8 cellular contexts compared by ENCODE assay signal in genomic region chr19:10432736-10433130, GRCh38. TPM values are rescaled to one million over a fixed set of nuclear protein-coding genes. Genes with fewer than 3 reads are reported as not detected.
DNase-seq lines count a peak whose midpoint lies in the region; ATAC-seq, FAIRE-seq and TF ChIP-seq lines count a peak whose summit lies in the region.

No MANE protein-coding gene starts in this region.

- H3K4me1 Mint-ChIP-seq in T-helper 2 cell treated with Interferon-gamma antibody and Interleukin-4, amounts not matched to agents 5 μg/mL and 100 μg/mL, for 36 hours (ENCODE audit: low read depth) = peaks cover 46% of the 10 kb centered on the region

- no peak for ATAC-seq in HG03432 (IDR thresholded peaks at IDR 0.05; ENCODE audit: unreplicated experiment)

- H3K27ac ChIP-seq in WERI-Rb-1 (peak overlapping the region; percentile 53), small intestine (ENCODE audit: low read depth in 1 of 2, low read length in 1 of 2) (peak overlapping the region; percentile 47 to 55)

- no peaks in the 10 kb centered on the region for H3K36me3 ChIP-seq in WERI-Rb-1
- H3K36me3 ChIP-seq in small intestine (ENCODE audit: control insufficient read depth in 2 of 2, insufficient read depth in 2 of 2, low read length in 2 of 2) = no peaks in the 10 kb centered on the region

- H3K27me3 Mint-ChIP-seq in T-helper 2 cell treated with Interferon-gamma antibody and Interleukin-4, amounts not matched to agents 5 μg/mL and 100 μg/mL, for 36 hours (ENCODE audit: low read depth) = peaks cover 6% of the 10 kb centered on the region

- no peak for TF ChIP-seq POLR2A in erythroblast (IDR thresholded peaks at IDR 0.05; ENCODE audit: low read length)

- 78 to 86% (median 82%) methylated on average over 2 of the region's 2 CpGs for WGBS in small intestine, 3 donors

- FAIRE-seq in small intestine (lab: Jason Lieb, UNC) = no peak

- peak overlapping the region; percentile 36; the same call in 1 of the 2 replicates for H3K4me3 ChIP-seq in WERI-Rb-1 (ENCODE audit: low read depth, low read length)
- peak overlapping the region; percentile 79 for H3K4me3 ChIP-seq in fibroblast of villous mesenchyme (ENCODE audit: low read depth, low read length)
- H3K4me3 ChIP-seq in small intestine (ENCODE audit: low read depth in 1 of 2, low read length in 2 of 2) = no peak overlapping the region

- H3K4me1 ChIP-seq in small intestine (ENCODE audit: control insufficient read depth in 2 of 2, insufficient read depth in 1 of 2, low read depth in 1 of 2, low read length in 1 of 2) = no peaks in the 10 kb centered on the region

- H3K9me3 Mint-ChIP-seq in T-helper 2 cell treated with Interferon-gamma antibody and Interleukin-4, amounts not matched to agents 5 μg/mL and 100 μg/mL, for 36 hours = no peaks in the 10 kb centered on the region

- peak overlapping the region; percentile 47 for H3K27ac Mint-ChIP-seq in T-helper 2 cell treated with Interferon-gamma antibody and Interleukin-4, amounts not matched to agents 5 μg/mL and 100 μg/mL, for 36 hours

- DNase-seq in T-helper 2 cell treated with Interferon-gamma antibody and Interleukin-4, amounts not matched to agents 5 μg/mL and 100 μg/mL, for 36 hours (ENCODE audit: low spot score) = no peak
- no peak for DNase-seq in T-helper 2 cell
- peak; percentile 50 for DNase-seq in WERI-Rb-1
- DNase-seq in fibroblast of villous mesenchyme (ENCODE audit: low read depth) = no peak
- DNase-seq in small intestine = no peak
- DNase-seq in stimulated activated CD4-positive, alpha-beta T cell treated with anti-CD3 and anti-CD28 coated beads, Interleukin-15, amount 100 ng/mL, for 24 hours = no peak
- DNase-seq in erythroblast (lab: John Stamatoyannopoulos, UW) = no peak

- peak overlapping the region; percentile 38 for H3K4me3 Mint-ChIP-seq in T-helper 2 cell treated with Interferon-gamma antibody and Interleukin-4, amounts not matched to agents 5 μg/mL and 100 μg/mL, for 36 hours

- peaks cover 27% of the 10 kb centered on the region for H3K36me3 Mint-ChIP-seq in T-helper 2 cell treated with Interferon-gamma antibody and Interleukin-4, amounts not matched to agents 5 μg/mL and 100 μg/mL, for 36 hours (ENCODE audit: low read depth)

- no peaks in the 10 kb centered on the region for H3K9me3 ChIP-seq in WERI-Rb-1 (ENCODE audit: severe bottlenecking)
- no peaks in the 10 kb centered on the region for H3K9me3 ChIP-seq in small intestine (ENCODE audit: control insufficient read depth, low read depth)

- TF ChIP-seq CTCF in WERI-Rb-1 (IDR thresholded peaks at IDR 0.05; ENCODE audit: low read depth, low read length) = no peak
- no peak for TF ChIP-seq CTCF in fibroblast of villous mesenchyme (IDR thresholded peaks at IDR 0.05; ENCODE audit: insufficient read depth, low read depth, low read length)

- no peaks in the 10 kb centered on the region for H3K27me3 ChIP-seq in WERI-Rb-1 (ENCODE audit: insufficient read depth, low read depth, severe bottlenecking)
- no peaks in the 10 kb centered on the region for H3K27me3 ChIP-seq in small intestine (ENCODE audit: control insufficient read depth in 2 of 2, insufficient read depth in 2 of 2, low read length in 2 of 2)

RNA-seq across cellular contexts. Expression of gene PDE4A, which starts 12.4 kb away (rescaled TPM):
- total RNA-seq in fibroblast of villous mesenchyme = 3.9 and 4.8 TPM in 2 replicates
- 1 to 10 TPM in 2 of 3 donors, under 1 TPM in 1; 0.67 to 3.5 (median 2.4) TPM for polyA plus RNA-seq in small intestine

RNA-seq across cellular contexts. Expression of gene CDC37, which starts 29.4 kb away (rescaled TPM):
- total RNA-seq in fibroblast of villous mesenchyme = 140 and 164 TPM in 2 replicates
- polyA plus RNA-seq in small intestine = 100 to 1,000 TPM; 128 to 202 (median 146) TPM

RNA-seq across cellular contexts. Expression of gene TYK2, which starts 52.4 kb away (rescaled TPM):
- total RNA-seq in fibroblast of villous mesenchyme = 83.8 and 96.6 TPM in 2 replicates
- polyA plus RNA-seq in small intestine = 100 to 1,000 TPM in 2 of 3 donors, 10 to 100 TPM in 1; 81.8 to 162 (median 146) TPM

Comparison
In these comparisons a context has a peak if more than half of its experiments do, and no peak if none do; other contexts are left out.
1. H3K4me3 ChIP-seq: peak in WERI-Rb-1 (single experiment) and fibroblast of villous mesenchyme (single experiment); none in small intestine (0 of 2).